ENCODE assay signal across 26 cellular contexts in the genomic region with DNA sequence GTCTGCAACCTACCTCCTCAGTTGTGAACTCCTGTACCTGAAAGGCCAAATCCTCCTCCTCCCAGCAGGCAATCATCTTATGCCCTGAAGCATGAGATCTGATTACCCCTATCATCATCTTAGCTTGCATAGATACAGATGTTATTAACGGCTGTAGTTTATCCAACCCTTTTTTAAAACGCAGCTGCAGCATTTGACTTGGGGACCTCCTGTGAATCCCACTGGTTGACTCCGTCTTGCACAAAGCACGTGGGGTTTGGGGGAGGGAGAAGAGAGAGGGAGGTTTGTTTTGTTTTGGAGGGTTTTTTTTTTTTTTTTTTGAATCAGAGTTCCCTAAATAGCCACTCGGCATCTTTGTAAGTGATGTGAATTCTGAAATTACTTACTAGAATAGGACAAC. TPM values are rescaled to one million over a fixed set of nuclear protein-coding genes. Genes with fewer than 3 reads are reported as not detected.
"Had no signal": no experiment of that assay in that cellular context is flagged by ENCODE, and none has a peak within 500 bp of the region (broad histone marks: within the 10 kb centered on the region; RNA-seq: fewer than 3 reads in every experiment).

No MANE protein-coding gene starts in this region.

- DNase-seq: activated CD4-positive, alpha-beta T cell treated with anti-CD3 and anti-CD28 coated beads for 4 hours; activated CD4-positive, alpha-beta T cell treated with anti-CD3 and anti-CD28 coated beads, Interleukin-2, amount 50 U/mL, for 4 hours; activated naive CD4-positive, alpha-beta T cell; activated T-cell treated with anti-CD3 and anti-CD28 coated beads for 4 hours; activated T-cell treated with anti-CD3 and anti-CD28 coated beads, Interleukin-2, amount 50 U/mL, for 72 hours; endodermal cell; foreskin keratinocyte; heart left ventricle; hypothalamus; naive B cell; posterior cingulate gyrus; right lobe of liver; stimulated activated CD4-positive, alpha-beta T cell treated with anti-CD3 and anti-CD28 coated beads, Interleukin-4, amount 100 ng/mL, for 1 hour; trophoblast cell had no signal

- H3K4me3 ChIP-seq: esophagus muscularis mucosa, heart left ventricle, right lobe of liver, thoracic aorta had no signal

- H3K9me3 ChIP-seq: esophagus muscularis mucosa, heart left ventricle, right lobe of liver, thoracic aorta had no signal

- H3K27ac ChIP-seq: esophagus muscularis mucosa, foreskin keratinocyte, heart left ventricle, right lobe of liver, thoracic aorta had no signal

- H3K36me3 ChIP-seq: esophagus muscularis mucosa, heart left ventricle, right lobe of liver, thoracic aorta had no signal

- ATAC-seq: activated naive CD4-positive, alpha-beta T cell treated with anti-CD3 and anti-CD28 coated beads, Interleukin-2, amount 50 U/mL, for 72 hours; activated T-cell treated with anti-CD3 and anti-CD28 coated beads, Interleukin-2, amount 50 U/mL, for 72 hours; foreskin keratinocyte; heart left ventricle; right lobe of liver had no signal

- FAIRE-seq: bronchial epithelial cell, urothelium cell line had no signal

RNA-seq across cellular contexts. Expression of a gene that starts 5.8 kb away (rescaled TPM):
- total RNA-seq: activated naive CD4-positive, alpha-beta T cell treated with anti-CD3 and anti-CD28 coated beads, Interleukin-2, amount 50 U/mL, for 72 hours; activated T-cell treated with anti-CD3 and anti-CD28 coated beads, Interleukin-2, amount 50 U/mL, for 72 hours; bronchial epithelial cell; endodermal cell; esophagus muscularis mucosa; foreskin keratinocyte; heart left ventricle; kidney epithelial cell; lower leg skin; mesothelial cell of epicardium; neural crest cell; omental fat pad; right lobe of liver; skeletal muscle tissue; subcutaneous adipose tissue; thoracic aorta had no signal
- polyA plus RNA-seq: foreskin keratinocyte, heart left ventricle had no signal
